In the genomic region with DNA sequence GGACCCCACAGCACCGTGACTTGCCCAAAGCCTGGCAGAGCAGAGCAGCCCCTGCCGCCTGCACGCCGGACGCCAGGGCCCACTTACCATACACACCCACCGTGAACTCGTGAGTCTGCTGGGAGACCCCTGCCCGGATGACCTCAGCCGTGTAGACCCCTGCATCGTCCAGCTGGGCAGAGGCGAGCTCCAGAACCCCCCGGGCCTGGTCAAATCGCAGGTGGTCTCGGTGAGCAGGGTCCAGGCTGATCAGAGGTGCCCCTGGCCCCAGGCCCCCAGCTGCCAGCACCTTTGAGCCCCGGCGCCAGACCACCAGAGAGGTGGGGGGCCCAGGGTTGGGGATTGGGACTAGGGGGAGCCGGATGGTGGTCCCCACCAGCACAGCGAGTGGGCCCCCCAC, we compare ENCODE assay signal across 10 cellular contexts. TPM values are rescaled to one million over a fixed set of nuclear protein-coding genes. Genes with fewer than 3 reads are reported as not detected.
DNase-seq lines count a peak whose midpoint lies in the region; ATAC-seq and TF ChIP-seq lines count a peak whose summit lies in the region.
"Had no signal": no experiment of that assay in that cellular context is flagged by ENCODE, and none has a peak within 500 bp of the region (broad histone marks: within the 10 kb centered on the region; RNA-seq: fewer than 3 reads in every experiment).

No MANE protein-coding gene starts in this region.

- no peak overlapping the region for H3K14ac ChIP-seq in H9 (ENCODE audit: insufficient read depth, low read length)

- ATAC-seq in central memory CD8-positive, alpha-beta T cell (replicated peaks; ENCODE audit: extremely low read depth, poor library complexity, severe bottlenecking) = no peak
- ATAC-seq in naive thymus-derived CD4-positive, alpha-beta T cell = no peak
- ATAC-seq in aorta (ENCODE audit: low FRiP score) = no peak

- H3K9ac ChIP-seq in BLaER1 (no peak overlapping the region), H9 (ENCODE audit: extremely low read depth, insufficient read length, low read length) (no peak overlapping the region)

- H3K4ac ChIP-seq in H9 (ENCODE audit: low read depth, low read length) = no peak overlapping the region

- H3K36me3 ChIP-seq in BLaER1 (peaks cover 15% of the 10 kb centered on the region), aorta (ENCODE audit: control insufficient read depth in 1 of 2, insufficient read depth in 2 of 2, low read length in 1 of 2) (no peaks in the 10 kb centered on the region)
- peaks cover 0 to 12% (median 0%) of the 10 kb centered on the region in 3 experiments for H3K36me3 ChIP-seq in naive thymus-derived CD4-positive, alpha-beta T cell (ENCODE audit: control insufficient read depth in 2 of 3, insufficient read depth in 3 of 3, low read length in 3 of 3)

- H2BK15ac ChIP-seq in H9 (ENCODE audit: low read depth, low read length) = no peak overlapping the region

- no peak overlapping the region for H4K91ac ChIP-seq in H9 (ENCODE audit: insufficient read length, low read depth, low read length)

- H3K27me3 Mint-ChIP-seq in H9 (ENCODE audit: low read depth) = peaks cover 19% of the 10 kb centered on the region
- no peaks in the 10 kb centered on the region for H3K27me3 Mint-ChIP-seq in central memory CD8-positive, alpha-beta T cell
- H3K27me3 Mint-ChIP-seq in naive thymus-derived CD4-positive, alpha-beta T cell = peaks cover 0 to 13% (median 0%) of the 10 kb centered on the region in 5 donors

- no CpG with 5 or more reads among the region's 18 CpGs for WGBS in H9 (ENCODE audit: extremely low coverage, insufficient read length, low lambda C conversion rate)
- WGBS in aorta, 2 donors = 91 to 93% methylated on average over 18 of the region's 18 CpGs

- TF ChIP-seq CTCF in H9 (conservative IDR thresholded peaks at IDR 0.05) = no peak

- H4K5ac ChIP-seq in H9 (ENCODE audit: insufficient read length, low read depth, low read length) = no peak overlapping the region

- no peak overlapping the region for H3T11ph ChIP-seq in H9 (ENCODE audit: low read length)

- peaks cover 37% of the 10 kb centered on the region for H3K4me1 ChIP-seq in BLaER1
- peaks cover 14% of the 10 kb centered on the region for H3K4me1 ChIP-seq in H9 (ENCODE audit: insufficient read depth, low read length)
- peaks cover 10 to 11% of the 10 kb centered on the region in 2 donors for H3K4me1 ChIP-seq in naive thymus-derived CD4-positive, alpha-beta T cell (ENCODE audit: control insufficient read depth in 2 of 2, insufficient read depth in 2 of 2, low read length in 2 of 2)
- H3K4me1 ChIP-seq in aorta (ENCODE audit: control insufficient read depth in 1 of 2, insufficient read depth in 2 of 2, low read length in 2 of 2) = no peaks in the 10 kb centered on the region

- no peaks in the 10 kb centered on the region; a peak in 1 of 5 replicates for H3K9me3 Mint-ChIP-seq in H9
- H3K9me3 Mint-ChIP-seq in central memory CD8-positive, alpha-beta T cell = no peaks in the 10 kb centered on the region
- H3K9me3 Mint-ChIP-seq in naive thymus-derived CD4-positive, alpha-beta T cell = no peaks in the 10 kb centered on the region

- POLR2A ChIA-PET in naive thymus-derived CD4-positive, alpha-beta T cell (lab: Charles Lee) = no interaction called here

- H3K4me3 ChIP-seq in BLaER1 (0 out of 2 replicates have a peak overlapping the region, but pooled peaks have one; percentile 71), aorta (ENCODE audit: low read length in 2 of 2) (no peak overlapping the region)
- H3K4me3 ChIP-seq in naive thymus-derived CD4-positive, alpha-beta T cell (ENCODE audit: low read length) = no peak overlapping the region

- H2AFZ ChIP-seq in H9 (ENCODE audit: low read length) = no peak overlapping the region

- H2BK5ac ChIP-seq in H9 (ENCODE audit: insufficient read length, low read length) = no peak overlapping the region

- H3K79me2 ChIP-seq in H9 (ENCODE audit: insufficient read depth, low read length) = no peaks in the 10 kb centered on the region

- no peak overlapping the region for H2BK120ac ChIP-seq in H9 (ENCODE audit: low read depth, low read length, poor library complexity, severe bottlenecking)

- no peak overlapping the region for H3K23ac ChIP-seq in H9 (ENCODE audit: insufficient read length, low read depth, low read length)

- no peaks in the 10 kb centered on the region for H3K79me1 ChIP-seq in H9 (ENCODE audit: insufficient read depth, low read depth, low read length, poor library complexity, severe bottlenecking)

- no peak overlapping the region for H2BK12ac ChIP-seq in H9 (ENCODE audit: insufficient read length, low read depth, low read length)

- H4K20me1 ChIP-seq in BLaER1 = no peaks in the 10 kb centered on the region
- no peaks in the 10 kb centered on the region for H4K20me1 ChIP-seq in H9 (ENCODE audit: control insufficient read depth, insufficient read depth, insufficient read length)

- H3K36me3 Mint-ChIP-seq in H9 (ENCODE audit: insufficient read depth in 1 of 3, low read depth in 3 of 3) = peaks cover 5 to 11% (median 8%) of the 10 kb centered on the region in 3 experiments; a peak in 5 of 7 replicates
- H3K36me3 Mint-ChIP-seq in central memory CD8-positive, alpha-beta T cell (ENCODE audit: insufficient read depth) = peaks cover 3% of the 10 kb centered on the region
- peaks cover 0 to 6% (median 0%) of the 10 kb centered on the region in 5 donors for H3K36me3 Mint-ChIP-seq in naive thymus-derived CD4-positive, alpha-beta T cell

- H3K27ac Mint-ChIP-seq in H9 = no peak overlapping the region
- peak overlapping the region; percentile 70 for H3K27ac Mint-ChIP-seq in central memory CD8-positive, alpha-beta T cell (ENCODE audit: low read depth)
- H3K27ac Mint-ChIP-seq in naive thymus-derived CD4-positive, alpha-beta T cell = peak overlapping the region in 3 of 9 donors; percentile 61 to 77 (median 72)

- no peak for DNase-seq in H9
- no peak for DNase-seq in central memory CD8-positive, alpha-beta T cell (ENCODE audit: low spot score in 2 of 2)
- DNase-seq in naive thymus-derived CD4-positive, alpha-beta T cell = no peak
- no peak for DNase-seq in HPDE6-E6E7 (ENCODE audit: extremely low spot score)
- no peak for DNase-seq in aorta
- DNase-seq in C1 segment of cervical spinal cord (lab: John Stamatoyannopoulos, UW) = no peak
- DNase-seq in NOMO-1 (lab: John Stamatoyannopoulos, UW; ENCODE audit: unreplicated experiment in 2 of 2) = no peak
- DNase-seq: cortex of kidney, sigmoid colon had no signal

- peaks cover 13% of the 10 kb centered on the region for H3K27me3 ChIP-seq in BLaER1
- no peaks in the 10 kb centered on the region for H3K27me3 ChIP-seq in H9 (ENCODE audit: insufficient read depth, low read length)
- no peaks in the 10 kb centered on the region for H3K27me3 ChIP-seq in naive thymus-derived CD4-positive, alpha-beta T cell (ENCODE audit: control insufficient read depth in 2 of 2, insufficient read depth in 2 of 2, low read length in 2 of 2)
- no peaks in the 10 kb centered on the region for H3K27me3 ChIP-seq in aorta (ENCODE audit: control insufficient read depth in 1 of 2, insufficient read depth in 2 of 2, low read length in 1 of 2)
- H3K27me3 ChIP-seq: sigmoid colon had no signal

- H3K18ac ChIP-seq in H9 (ENCODE audit: insufficient read length, low read depth, low read length) = no peak overlapping the region

- intact Hi-C loops in naive thymus-derived CD4-positive, alpha-beta T cell (cut with micrococcal nuclease) = no loop called here
- intact Hi-C loops in aorta (cut with DNase I) = no loop called here

- no peak overlapping the region for H2AK5ac ChIP-seq in H9 (ENCODE audit: insufficient read length, low read length)

- peaks cover 6% of the 10 kb centered on the region for H3K23me2 ChIP-seq in H9 (ENCODE audit: insufficient read length, low read depth, low read length, poor library complexity, severe bottlenecking)

- peaks cover 23 to 29% of the 10 kb centered on the region in 2 experiments for H3K4me1 Mint-ChIP-seq in H9
- H3K4me1 Mint-ChIP-seq in central memory CD8-positive, alpha-beta T cell = peaks cover 15% of the 10 kb centered on the region
- H3K4me1 Mint-ChIP-seq in naive thymus-derived CD4-positive, alpha-beta T cell = peaks cover 14 to 24% (median 19%) of the 10 kb centered on the region in 7 donors

- H3K4me2 ChIP-seq in BLaER1 (peak overlapping the region; percentile 98), H9 (ENCODE audit: insufficient read depth, insufficient read length, low read length) (peak overlapping the region; percentile 55)

- no peak overlapping the region for H2BK20ac ChIP-seq in H9 (ENCODE audit: low read depth, low read length, poor library complexity, severe bottlenecking)

- H3K27ac ChIP-seq in BLaER1 (no peak overlapping the region), H9 (ENCODE audit: insufficient read length, low read depth, low read length) (no peak overlapping the region), aorta (ENCODE audit: low read depth in 1 of 2, low read length in 2 of 2) (no peak overlapping the region)
- H3K27ac ChIP-seq in naive thymus-derived CD4-positive, alpha-beta T cell (ENCODE audit: low read depth, low read length) = no peak overlapping the region

- CTCF ChIA-PET in naive thymus-derived CD4-positive, alpha-beta T cell (lab: Charles Lee) = interaction anchor here (0.8 kb wide), 1 partner anchor 173 kb away, joined by 3 read pairs; no protein-coding TSS in a partner anchor

- H4K8ac ChIP-seq in H9 (replicated peaks; ENCODE audit: insufficient read length, low read depth, low read length) = no peak overlapping the region

- H3K56ac ChIP-seq in H9 (ENCODE audit: insufficient read length, low read depth, low read length) = no peak overlapping the region

- H3K9me3 ChIP-seq in BLaER1 = no peaks in the 10 kb centered on the region
- no peaks in the 10 kb centered on the region for H3K9me3 ChIP-seq in H9 (ENCODE audit: control insufficient read depth, low read depth, low read length)
- H3K9me3 ChIP-seq in naive thymus-derived CD4-positive, alpha-beta T cell (ENCODE audit: control insufficient read depth in 2 of 3, low read length in 3 of 3) = no peaks in the 10 kb centered on the region
- H3K9me3 ChIP-seq in aorta (ENCODE audit: control insufficient read depth, low read length) = no peaks in the 10 kb centered on the region
- H3K9me3 ChIP-seq: sigmoid colon had no signal

- peak overlapping the region; percentile 61 to 82 for H3K4me3 Mint-ChIP-seq in H9
- H3K4me3 Mint-ChIP-seq in central memory CD8-positive, alpha-beta T cell = peak overlapping the region; percentile 91
- H3K4me3 Mint-ChIP-seq in naive thymus-derived CD4-positive, alpha-beta T cell = peak overlapping the region; percentile 52 to 94 (median 65)

RNA-seq across cellular contexts. Expression of gene VSIG10L, which starts 0.9 kb away (rescaled TPM):
- total RNA-seq in H9 (2021) (5.3 and 5.6 TPM in 2 replicates), aorta (1 to 10 TPM; 1.7 to 2.0 TPM)
- total RNA-seq in naive thymus-derived CD4-positive, alpha-beta T cell = 1 to 10 TPM in 1 of 5 experiments, under 1 TPM in 3, not detected in 1; 0.13 to 1.1 (median 0.44) TPM
- polyA plus RNA-seq in naive thymus-derived CD4-positive, alpha-beta T cell = not detected
- 1 to 10 TPM in 1 of 2 donors, under 1 TPM in 1; 0.25 to 7.2 TPM for polyA plus RNA-seq in aorta

RNA-seq across cellular contexts. Expression of gene ETFB, which starts 25.1 kb away (rescaled TPM):
- total RNA-seq in H9 (2021) (44.8 and 49.4 TPM in 2 replicates), aorta (10 to 100 TPM; 41.5 to 47.9 TPM)
- total RNA-seq in naive thymus-derived CD4-positive, alpha-beta T cell = 10 to 100 TPM; 31.8 to 90.3 (median 47.1) TPM
- 10 to 100 TPM; 78.0 to 83.7 TPM for polyA plus RNA-seq in naive thymus-derived CD4-positive, alpha-beta T cell
- polyA plus RNA-seq in aorta = 100 to 1,000 TPM in 1 of 2 donors, 10 to 100 TPM in 1; 98.8 to 110 TPM

RNA-seq across cellular contexts. Expression of gene CLDND2, which starts 27.7 kb away (rescaled TPM):
- 1.7 TPM in 1 of 2 replicates, not detected in the other for total RNA-seq in H9 (2021)
- 10 to 100 TPM in 1 of 5 experiments, 1 to 10 TPM in 1, under 1 TPM in 1, not detected in 2; 0.32 to 13.3 (median 4.4) TPM for total RNA-seq in naive thymus-derived CD4-positive, alpha-beta T cell
- polyA plus RNA-seq in naive thymus-derived CD4-positive, alpha-beta T cell = not detected
- total RNA-seq in aorta = under 1 TPM in 1 of 2 donors, not detected in 1; 0.87 TPM
- polyA plus RNA-seq in aorta = 1 to 10 TPM; 2.0 to 3.5 TPM
- total RNA-seq: sigmoid colon had no signal

RNA-seq across cellular contexts. Expression of gene IGLON5, which starts 29.6 kb away (rescaled TPM):
- 41.4 and 42.3 TPM in 2 replicates for total RNA-seq in H9 (2021)
- not detected for total RNA-seq in naive thymus-derived CD4-positive, alpha-beta T cell
- not detected for polyA plus RNA-seq in naive thymus-derived CD4-positive, alpha-beta T cell
- total RNA-seq in aorta = under 1 TPM; 0.24 to 0.26 TPM
- polyA plus RNA-seq in aorta = under 1 TPM in 1 of 2 donors, not detected in 1; 0.13 TPM

RNA-seq across cellular contexts. Expression of gene NKG7, which starts 31.4 kb away (rescaled TPM):
- total RNA-seq in H9 (2021) (not detected in 2 replicates), aorta (1 to 10 TPM; 3.3 to 6.7 TPM)
- 100 to 1,000 TPM in 1 of 5 experiments, 10 to 100 TPM in 2, 1 to 10 TPM in 2; 3.9 to 336 (median 62.3) TPM for total RNA-seq in naive thymus-derived CD4-positive, alpha-beta T cell
- polyA plus RNA-seq in naive thymus-derived CD4-positive, alpha-beta T cell = 1 to 10 TPM; 8.9 to 9.8 TPM
- polyA plus RNA-seq in aorta = under 1 TPM; 0.38 to 0.59 TPM
